In the genomic region with DNA sequence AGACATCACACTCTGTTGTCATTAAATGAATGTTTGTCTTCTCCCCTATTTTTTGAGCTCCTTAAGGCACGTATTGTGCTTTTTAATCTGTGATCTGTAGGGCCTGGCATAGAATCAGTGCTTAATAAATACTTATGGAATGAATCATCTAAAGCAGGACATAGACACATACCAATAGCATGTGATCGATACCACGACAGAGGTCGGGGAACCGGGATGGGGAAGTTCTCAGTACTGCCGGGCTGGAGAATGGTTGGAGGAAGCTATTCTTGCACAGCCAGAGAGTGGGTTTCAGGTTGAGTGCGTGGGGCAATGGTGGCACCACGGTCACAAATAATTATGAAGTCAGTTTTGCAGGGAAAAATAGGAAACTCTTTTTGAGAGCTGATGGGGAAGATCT, we compare ENCODE assay signal across 14 cellular contexts. TPM values are rescaled to one million over a fixed set of nuclear protein-coding genes. Genes with fewer than 3 reads are reported as not detected.
A peak's percentile ranks its signal among the peaks of the same experiment; 100 is the strongest.
DNase-seq lines count a peak whose midpoint lies in the region; ATAC-seq, FAIRE-seq and TF ChIP-seq lines count a peak whose summit lies in the region.
"Had no signal": no experiment of that assay in that cellular context is flagged by ENCODE, and none has a peak within 500 bp of the region (broad histone marks: within the 10 kb centered on the region; RNA-seq: fewer than 3 reads in every experiment).

No MANE protein-coding gene starts in this region.

- no peak overlapping the region for H3K4ac ChIP-seq in mesenchymal stem cell (ENCODE audit: low read depth in 1 of 2, low read length in 2 of 2)

- H2BK5ac ChIP-seq in mesenchymal stem cell (ENCODE audit: low read depth, low read length, poor library complexity, severe bottlenecking), result no peak overlapping the region

- H3K14ac ChIP-seq in mesenchymal stem cell (ENCODE audit: low read length in 2 of 2), result no peak overlapping the region

- intact Hi-C loops in endothelial cell of umbilical vein (cut with micrococcal nuclease) (no loop called here), mucosa of descending colon (cut with DNase I, micrococcal nuclease) (no loop called here), Right ventricle myocardium superior (cut with DNase I) (no loop called here)

- H3K9me3 ChIP-seq in endothelial cell of umbilical vein (replicated peaks; ENCODE audit: control insufficient read depth, insufficient read depth, low read length), result no peaks in the 10 kb centered on the region
- no peaks in the 10 kb centered on the region for H3K9me3 ChIP-seq in mesenchymal stem cell (ENCODE audit: control insufficient read depth, low read length)
- no peaks in the 10 kb centered on the region for H3K9me3 ChIP-seq in mucosa of descending colon
- H3K9me3 ChIP-seq: pancreas had no signal

- H3K4me1 ChIP-seq in endothelial cell of umbilical vein (ENCODE audit: control insufficient read depth, extremely low read depth, insufficient read depth, low read length) (peaks cover 5% of the 10 kb centered on the region), mesenchymal stem cell (ENCODE audit: control insufficient read depth, insufficient read depth, low read depth, low read length) (no peaks in the 10 kb centered on the region), mucosa of descending colon (ENCODE audit: low read depth) (no peaks in the 10 kb centered on the region)
- H3K4me1 ChIP-seq: pancreas had no signal

- 32% methylated on average over 7 of the region's 8 CpGs for whole genome bisulfite sequencing in mesenchymal stem cell

- H3K79me1 ChIP-seq in mesenchymal stem cell (replicated peaks; ENCODE audit: low read length, poor library complexity, severe bottlenecking), result no peaks in the 10 kb centered on the region

- H4K20me1 ChIP-seq in endothelial cell of umbilical vein (replicated peaks; ENCODE audit: control insufficient read depth, extremely low read depth, insufficient read depth, low read length), result no peaks in the 10 kb centered on the region

- TF ChIP-seq CTCF in endothelial cell of umbilical vein (IDR thresholded peaks at IDR 0.05; ENCODE audit: extremely low read depth in 1 of 2, insufficient read depth in 1 of 2, low read depth in 1 of 2, low read length in 2 of 2) (no peak), mucosa of descending colon (IDR thresholded peaks at IDR 0.05) (no peak)

- no peak overlapping the region for H2BK120ac ChIP-seq in mesenchymal stem cell (ENCODE audit: low read depth, low read length)

- H3K79me2 ChIP-seq in endothelial cell of umbilical vein (ENCODE audit: control insufficient read depth, insufficient read depth, low read length), result peaks cover 28% of the 10 kb centered on the region

- H3K4me3 ChIP-seq in endothelial cell of umbilical vein (replicated peaks in 1 of 3; ENCODE audit: insufficient read depth in 1 of 3, low read depth in 1 of 3, low read length in 3 of 3) (no peak overlapping the region), mesenchymal stem cell (ENCODE audit: insufficient read depth in 1 of 2, low read depth in 1 of 2, low read length in 2 of 2) (no peak overlapping the region), mucosa of descending colon (no peak overlapping the region)
- H3K4me3 ChIP-seq: GM12878, pancreas had no signal

- ATAC-seq in mucosa of descending colon, result no peak
- no peak for ATAC-seq in Right ventricle myocardium superior (ENCODE audit: poor library complexity)
- ATAC-seq: GM12878, left ventricle myocardium superior, pancreas had no signal

- in situ Hi-C loops in Caki2 (cut with HindIII; ENCODE audit: low pct_unique_long_range_greater_than_20kb, low sequenced_read_pairs), result no loop called here

- POLR2A ChIA-PET in endothelial cell of umbilical vein (lab: Charles Lee), result no interaction called here

- H3K27me3 ChIP-seq in endothelial cell of umbilical vein (ENCODE audit: control insufficient read depth in 2 of 2, insufficient read depth in 2 of 2, low read length in 2 of 2) (no peaks in the 10 kb centered on the region), mesenchymal stem cell (ENCODE audit: control insufficient read depth in 1 of 2, insufficient read depth in 1 of 2, low read length in 2 of 2) (no peaks in the 10 kb centered on the region)
- H3K27me3 ChIP-seq: pancreas had no signal

- no peak overlapping the region for H2BK15ac ChIP-seq in mesenchymal stem cell (ENCODE audit: low read depth, poor library complexity, severe bottlenecking)

- DNase-seq in Caki2 (ENCODE audit: low read depth), result peak; percentile 14
- peak; percentile 62 for DNase-seq in LHCN-M2 (ENCODE audit: low read depth)
- DNase-seq in endothelial cell of umbilical vein (ENCODE audit: low read depth, low spot score), result peak; percentile 17
- peak; percentile 51 for DNase-seq in mesenchymal stem cell
- DNase-seq in NCI-H2029 treated with DMSO at 0.1 percent for 48 hours (lab: John Stamatoyannopoulos, UW), result no peak
- DNase-seq in mucosa of descending colon, result no peak
- no peak for DNase-seq in Right ventricle myocardium superior
- no peak for DNase-seq in Kasumi-1 (lab: John Stamatoyannopoulos, UW)
- DNase-seq: left ventricle myocardium superior, NCI-H510A treated with DMSO at 0.1 percent for 48 hours, pancreas, SHP77 treated with DMSO at 0.1 percent for 48 hours, WERI-Rb-1 had no signal

- no TSS peak for BruUV-seq in endothelial cell of umbilical vein (replicated peaks; lab: Mats Ljungman, UMichigan)

- no peak overlapping the region for H2AK5ac ChIP-seq in mesenchymal stem cell (ENCODE audit: low read length, severe bottlenecking)

- H3K27ac ChIP-seq in endothelial cell of umbilical vein (ENCODE audit: insufficient read depth, low read depth, low read length) (no peak overlapping the region), mesenchymal stem cell (ENCODE audit: low read length, poor library complexity, severe bottlenecking) (no peak overlapping the region)
- H3K27ac ChIP-seq: pancreas, WERI-Rb-1 had no signal

- H3K36me3 ChIP-seq in endothelial cell of umbilical vein (ENCODE audit: control insufficient read depth in 2 of 2, extremely low read depth in 1 of 2, insufficient read depth in 2 of 2, low read length in 2 of 2) (peaks cover 11 to 41% of the 10 kb centered on the region in 2 experiments), mesenchymal stem cell (ENCODE audit: control insufficient read depth in 1 of 2, insufficient read depth in 2 of 2, low read depth in 1 of 2, low read length in 2 of 2) (peaks cover 0 to 50% of the 10 kb centered on the region in 2 experiments), mucosa of descending colon (ENCODE audit: low read depth) (no peaks in the 10 kb centered on the region)
- H3K36me3 ChIP-seq: pancreas, WERI-Rb-1 had no signal

- no peak overlapping the region for H3K18ac ChIP-seq in mesenchymal stem cell (ENCODE audit: low read depth in 1 of 2, low read length in 2 of 2)

- FAIRE-seq in endothelial cell of umbilical vein (lab: Jason Lieb, UNC), result peak; percentile 49
- FAIRE-seq: GM12878, pancreas had no signal

- H3K23ac ChIP-seq in mesenchymal stem cell (ENCODE audit: low read length in 2 of 2), result no peak overlapping the region

- no peak overlapping the region for H4K8ac ChIP-seq in mesenchymal stem cell (ENCODE audit: low read length)

- H4K91ac ChIP-seq in mesenchymal stem cell (ENCODE audit: low read length), result no peak overlapping the region

- dilution Hi-C loops in endothelial cell of umbilical vein (cut with MboI; ENCODE audit: extremely low pct_ligation_motif_present, low sequenced_read_pairs), result no loop called here

- H3K9ac ChIP-seq in endothelial cell of umbilical vein (replicated peaks; ENCODE audit: extremely low read depth, insufficient read depth, low read length) (no peak overlapping the region), mesenchymal stem cell (ENCODE audit: low read length) (peak overlapping the region; percentile 49)

- H3K9me1 ChIP-seq in endothelial cell of umbilical vein (replicated peaks; ENCODE audit: control insufficient read depth, extremely low read depth, insufficient read depth, low read length), result no peaks in the 10 kb centered on the region

- H3K4me2 ChIP-seq in endothelial cell of umbilical vein (ENCODE audit: insufficient read depth, low read length) (no peak overlapping the region), mesenchymal stem cell (ENCODE audit: low read length, poor library complexity, severe bottlenecking) (no peak overlapping the region)

- H2AFZ ChIP-seq in endothelial cell of umbilical vein (ENCODE audit: low read depth, low read length) (no peak overlapping the region), mesenchymal stem cell (ENCODE audit: low read depth, low read length) (no peak overlapping the region)

- CTCF ChIA-PET in endothelial cell of umbilical vein (lab: Charles Lee), result interaction anchor here (0.7 to 1.5 kb wide), 4 partner anchors 8 to 878 kb away, joined by 3 to 6 read pairs (median 4); a partner anchor contains a TSS

- no peak for TF ChIP-seq POLR2A in endothelial cell of umbilical vein (IDR thresholded peaks at IDR 0.05; ENCODE audit: low read depth, low read length)

- no peak overlapping the region for H2BK12ac ChIP-seq in mesenchymal stem cell (ENCODE audit: low read length in 2 of 2)

TF ChIP-seq in endothelial cell of umbilical vein, 7 proteins besides CTCF, POLR2A, EP300 and RAD21 (continues in another document):
- peak; percentile 26 for TF ChIP-seq JUN (IDR thresholded peaks at IDR 0.05; ENCODE audit: borderline replicate concordance, insufficient read depth, insufficient read length, low read depth)
- TF ChIP-seq, protein P1, sequence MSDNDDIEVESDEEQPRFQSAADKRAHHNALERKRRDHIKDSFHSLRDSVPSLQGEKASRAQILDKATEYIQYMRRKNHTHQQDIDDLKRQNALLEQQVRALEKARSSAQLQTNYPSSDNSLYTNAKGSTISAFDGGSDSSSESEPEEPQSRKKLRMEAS (IDR thresholded peaks at IDR 0.05; ENCODE audit: insufficient read depth, insufficient read length), result no peak
- TF ChIP-seq FOS (IDR thresholded peaks at IDR 0.05; ENCODE audit: borderline replicate concordance, insufficient read depth, low read length), result peak; percentile 40
- TF ChIP-seq POLR2AphosphoS5 (IDR thresholded peaks at IDR 0.05; ENCODE audit: insufficient read depth, low read depth, low read length), result no peak
- TF ChIP-seq EZH2 (IDR thresholded peaks at IDR 0.05; ENCODE audit: borderline replicate concordance, low read depth, low read length, severe bottlenecking), result no peak

RNA-seq across cellular contexts. Expression of a gene that starts 26.8 kb away (rescaled TPM):
- 6.4 and 8.0 TPM in 2 replicates for total RNA-seq in Caki2 (2014; rRNA removed; shearing (Covaris generic); ENCODE audit: low replicate concordance)
- total RNA-seq in LHCN-M2 (2014; rRNA removed) (33.3 and 39.0 TPM in 2 replicates), endothelial cell of umbilical vein (50.0 and 53.9 TPM in 2 replicates), mucosa of descending colon (10 to 100 TPM in 1 of 3 donors, 1 to 10 TPM in 2; 4.6 to 13.9 (median 8.0) TPM), Right ventricle myocardium superior (7.9 TPM)
- polyA plus RNA-seq in LHCN-M2 (2012), result 40.0 TPM
- polyA plus RNA-seq in endothelial cell of umbilical vein, result 43.8 and 48.6 TPM in 2 replicates
- polyA plus RNA-seq in endothelial cell of umbilical vein (2011; cell fraction: cytosol; rRNA removed), result 25.9 and 30.3 TPM in 2 replicates
- polyA plus RNA-seq in endothelial cell of umbilical vein (2011; cell fraction: nucleus; rRNA removed), result 216 and 219 TPM in 2 replicates
- polyA plus RNA-seq in endothelial cell of umbilical vein (2012), result 50.3 and 61.8 TPM in 2 replicates
- polyA minus RNA-seq in endothelial cell of umbilical vein, result 73.6 and 74.8 TPM in 2 replicates
- polyA minus RNA-seq in endothelial cell of umbilical vein (2011; cell fraction: cytosol; rRNA and poly(A)+ RNA removed), result not detected
- 52.5 and 61.5 TPM in 2 replicates for polyA minus RNA-seq in endothelial cell of umbilical vein (2011; cell fraction: nucleus; rRNA and poly(A)+ RNA removed)
- 27.0 TPM for polyA plus RNA-seq in mesenchymal stem cell (2013, experiment 1 of 2)
- 25.3 TPM for polyA plus RNA-seq in mesenchymal stem cell (2013, experiment 2 of 2)

Comparison
In these comparisons a context has a peak if more than half of its experiments do, and no peak if none do; other contexts are left out.
1. DNase-seq: peak in Caki2 (single experiment), LHCN-M2 (single experiment), endothelial cell of umbilical vein (single experiment) and mesenchymal stem cell (single experiment); none in NCI-H2029 treated with DMSO at 0.1 percent for 48 hours (single experiment), mucosa of descending colon (0 of 3), Right ventricle myocardium superior (single experiment) and Kasumi-1 (0 of 2).